ENCODE assay signal across 8 cellular contexts in genomic region chr1:4652631-4653327, GRCh38. TPM values are rescaled to one million over a fixed set of nuclear protein-coding genes. Genes with fewer than 3 reads are reported as not detected.
A peak's percentile ranks its signal among the peaks of the same experiment; 100 is the strongest.
DNase-seq lines count a peak whose midpoint lies in the region; ATAC-seq and TF ChIP-seq lines count a peak whose summit lies in the region.

No MANE protein-coding gene starts in this region.

- peaks cover 24% of the 10 kb centered on the region for H3K27me3 Mint-ChIP-seq in chondrocyte (ENCODE audit: low read depth)

- H3K9me2 ChIP-seq in Loucy (replicated peaks; ENCODE audit: low read depth, low read length): no peaks in the 10 kb centered on the region

- no peak overlapping the region for H3K4me3 ChIP-seq in Loucy (ENCODE audit: low read length, poor library complexity, severe bottlenecking)

- no peaks in the 10 kb centered on the region for H3K36me3 ChIP-seq in Loucy (ENCODE audit: insufficient read depth, low read length)

- ATAC-seq in GM18498 (IDR thresholded peaks at IDR 0.05; ENCODE audit: unreplicated experiment) (peak; percentile 51), GM18520 (IDR thresholded peaks at IDR 0.05; ENCODE audit: unreplicated experiment) (no peak), GM18870 (IDR thresholded peaks at IDR 0.05; ENCODE audit: unreplicated experiment) (no peak)

- no peaks in the 10 kb centered on the region for H3K79me2 ChIP-seq in Loucy (ENCODE audit: insufficient read depth, low read length)

- no peaks in the 10 kb centered on the region for H3K9me3 ChIP-seq in Loucy (ENCODE audit: insufficient read depth, low read depth, low read length)

- H3K27me3 ChIP-seq in Loucy (ENCODE audit: insufficient read depth, low read length, poor library complexity, severe bottlenecking): no peaks in the 10 kb centered on the region

- no peak overlapping the region for H3K27ac Mint-ChIP-seq in chondrocyte (ENCODE audit: unreplicated experiment)

- H3K9me3 Mint-ChIP-seq in chondrocyte (ENCODE audit: low read depth): no peaks in the 10 kb centered on the region

- peaks cover 5% of the 10 kb centered on the region for H3K4me1 Mint-ChIP-seq in chondrocyte (ENCODE audit: low read depth)

- H3K4me3 Mint-ChIP-seq in chondrocyte (ENCODE audit: unreplicated experiment): no peak overlapping the region

- no peak overlapping the region for H2AFZ ChIP-seq in Loucy (ENCODE audit: low read length)

- no peaks in the 10 kb centered on the region for H3F3A ChIP-seq in Loucy (ENCODE audit: low read depth)

- H3K9ac ChIP-seq in Loucy (ENCODE audit: low read depth, low read length, poor library complexity, severe bottlenecking): no peak overlapping the region

- no peaks in the 10 kb centered on the region for H4K20me1 ChIP-seq in Loucy (ENCODE audit: insufficient read depth, low read length, poor library complexity, severe bottlenecking)

- H3K36me3 Mint-ChIP-seq in chondrocyte (ENCODE audit: low read depth): no peaks in the 10 kb centered on the region

- no peak overlapping the region for H3K4me2 ChIP-seq in Loucy (ENCODE audit: low read depth, low read length, poor library complexity, severe bottlenecking)

- peak; percentile 73 for DNase-seq in activated CD4-positive, alpha-beta T cell treated with anti-CD3 and anti-CD28 coated beads for 48 hours
- DNase-seq in chondrocyte (ENCODE audit: low spot score): no peak
- DNase-seq in medulla oblongata (ENCODE audit: extremely low spot score): peak; percentile 61
- peak; percentile 34 to 40 for DNase-seq in stimulated activated CD8-positive, alpha-beta memory T cell treated with anti-CD3 and anti-CD28 coated beads, Interleukin-15, amount 100 ng/mL, for 48 hours (ENCODE audit: low read depth in 2 of 2)

- peak; percentile 52 for TF ChIP-seq CTCF in Loucy (conservative IDR thresholded peaks at IDR 0.05; ENCODE audit: low read length)
- TF ChIP-seq CTCF in chondrocyte (IDR thresholded peaks at IDR 0.05): peak; percentile 93

- no peaks in the 10 kb centered on the region for H3K4me1 ChIP-seq in Loucy (ENCODE audit: insufficient read depth, low read length, poor library complexity, severe bottlenecking)

RNA-seq across cellular contexts. Expression of gene AJAP1, which starts 1.6 kb away (rescaled TPM):
- 0.73 TPM in 1 of 3 replicates, not detected in the others for total RNA-seq in chondrocyte
